16 cellular contexts compared by ENCODE assay signal in the genomic region with DNA sequence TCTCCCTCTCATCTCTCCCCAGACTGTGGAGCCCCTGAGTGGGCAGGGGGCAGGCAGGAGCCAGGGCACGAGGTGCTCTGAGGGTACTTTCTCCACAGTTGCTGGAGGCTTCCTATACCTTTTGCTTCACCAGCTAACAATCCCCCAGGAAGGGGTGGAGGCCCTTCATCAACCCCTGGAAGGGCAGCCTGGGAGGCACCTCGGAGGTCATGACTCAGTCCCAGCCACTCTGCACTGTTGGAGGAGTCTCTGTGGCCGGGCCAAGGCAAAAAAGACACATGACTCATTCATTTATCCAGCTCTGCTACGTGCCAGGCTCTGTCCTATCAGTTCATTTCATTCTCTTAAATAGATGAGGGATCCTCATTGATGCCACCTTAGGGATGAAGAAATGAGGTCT. TPM values are rescaled to one million over a fixed set of nuclear protein-coding genes. Genes with fewer than 3 reads are reported as not detected.
DNase-seq lines count a peak whose midpoint lies in the region; ATAC-seq, FAIRE-seq and TF ChIP-seq lines count a peak whose summit lies in the region.
"Had no signal": no experiment of that assay in that cellular context is flagged by ENCODE, and none has a peak within 500 bp of the region (broad histone marks: within the 10 kb centered on the region; RNA-seq: fewer than 3 reads in every experiment).

No MANE protein-coding gene starts in this region.

- no peak for TF ChIP-seq POLR2A in H54 (IDR thresholded peaks at IDR 0.05; ENCODE audit: low read depth, low read length)

- FAIRE-seq in H54 (lab: Jason Lieb, UNC): no peak

- no peaks in the 10 kb centered on the region for H3F3A ChIP-seq in PC-3 (ENCODE audit: low read length, unreplicated experiment)

- TF ChIP-seq CTCF in PC-3 (conservative IDR thresholded peaks at IDR 0.05; ENCODE audit: low read depth, low read length) (no peak), cardiac fibroblast (IDR thresholded peaks at IDR 0.05; ENCODE audit: low read depth, low read length) (no peak)

- H3K27ac ChIP-seq in PC-3 (ENCODE audit: low read length): no peak overlapping the region
- H3K27ac ChIP-seq: esophagus muscularis mucosa, skin epidermis, WERI-Rb-1 had no signal

- DNase-seq in H54 (ENCODE audit: insufficient read length, low spot score) (peak; percentile 70), PC-3 (peak; percentile 46), cardiac fibroblast (ENCODE audit: low read depth in 2 of 2) (peak; percentile 37 to 73), renal cortical epithelial cell (ENCODE audit: low read depth) (peak; percentile 27), middle frontal gyrus (ENCODE audit: extremely low spot score, low spot score) (no peak), Kasumi-1 (lab: John Stamatoyannopoulos, UW) (no peak), retina (no peak)
- DNase-seq: activated naive CD4-positive, alpha-beta T cell treated with anti-CD3 and anti-CD28 coated beads, Interleukin-2, amount 50 U/mL, for 16 hours; CD8-positive, alpha-beta memory T cell; Karpas-422; NCI-H2171 treated with DMSO at 0.1 percent for 48 hours; NK-92 treated with Interleukin-12 subunit alpha and Interleukin-12 subunit beta, amount 100 ng/mL, for 24 hours; stimulated activated naive CD8-positive, alpha-beta T cell treated with anti-CD3 and anti-CD28 coated beads, Interleukin-15, amount 100 ng/mL, for 72 hours; WERI-Rb-1 had no signal

- intact Hi-C loops in PC-3 (cut with micrococcal nuclease): no loop called here

- no peaks in the 10 kb centered on the region for H3K36me3 ChIP-seq in PC-3 (ENCODE audit: low read depth, low read length)
- H3K36me3 ChIP-seq: esophagus muscularis mucosa, WERI-Rb-1 had no signal

- H4K20me1 ChIP-seq in PC-3 (ENCODE audit: low read length): no peaks in the 10 kb centered on the region

- POLR2A ChIA-PET in PC-3 (lab: Charles Lee; ENCODE audit: unreplicated experiment): no interaction called here

- BruUV-seq in PC-3 (replicated peaks; lab: Mats Ljungman, UMichigan): no TSS peak

- no peaks in the 10 kb centered on the region for H3K27me3 ChIP-seq in PC-3 (ENCODE audit: low read length)
- H3K27me3 ChIP-seq: esophagus muscularis mucosa had no signal

- H2AFZ ChIP-seq in PC-3 (ENCODE audit: low read length): no peak overlapping the region

- H3K79me2 ChIP-seq in PC-3 (ENCODE audit: low read length): no peaks in the 10 kb centered on the region

- CTCF ChIA-PET in PC-3 (lab: Charles Lee): no interaction called here

- no peak overlapping the region for H3K4me2 ChIP-seq in PC-3 (ENCODE audit: low read length)

- ATAC-seq in PC-3: no peak
- ATAC-seq: stimulated activated naive CD8-positive, alpha-beta T cell treated with anti-CD3 and anti-CD28 coated beads, Interleukin-15, amount 100 ng/mL, for 72 hours had no signal

- H3K9me2 ChIP-seq in PC-3 (replicated peaks; ENCODE audit: low read length): no peaks in the 10 kb centered on the region

- no peak overlapping the region for H3K4me3 ChIP-seq in PC-3 (ENCODE audit: low read length)
- H3K4me3 ChIP-seq in cardiac fibroblast (replicated peaks in 1 of 2; ENCODE audit: low read depth in 2 of 2, low read length in 2 of 2): no peak overlapping the region
- H3K4me3 ChIP-seq: esophagus muscularis mucosa, skin epidermis had no signal

- no peak overlapping the region for H3K9ac ChIP-seq in PC-3 (ENCODE audit: low read length)

- no peaks in the 10 kb centered on the region for H3K9me3 ChIP-seq in PC-3 (ENCODE audit: low read length)
- H3K9me3 ChIP-seq: esophagus muscularis mucosa had no signal

- no peaks in the 10 kb centered on the region for H3K4me1 ChIP-seq in PC-3 (ENCODE audit: insufficient read depth, low read length)

RNA-seq across cellular contexts. Expression of a gene that starts 15.6 kb away (rescaled TPM):
- total RNA-seq in PC-3 (2014; rRNA removed) (0.29 TPM in 1 of 2 replicates, not detected in the other), renal cortical epithelial cell (0.65 TPM in 1 of 2 replicates, not detected in the other)
- total RNA-seq: CD8-positive, alpha-beta memory T cell had no signal

Comparison
In these comparisons a context has a peak if more than half of its experiments do, and no peak if none do; other contexts are left out.
1. DNase-seq: peak in H54 (single experiment), PC-3 (single experiment), cardiac fibroblast (2 of 2) and renal cortical epithelial cell (single experiment); none in middle frontal gyrus (single experiment), Kasumi-1 (0 of 2) and retina (single experiment).